8 cellular contexts compared by ENCODE assay signal in the genomic region with DNA sequence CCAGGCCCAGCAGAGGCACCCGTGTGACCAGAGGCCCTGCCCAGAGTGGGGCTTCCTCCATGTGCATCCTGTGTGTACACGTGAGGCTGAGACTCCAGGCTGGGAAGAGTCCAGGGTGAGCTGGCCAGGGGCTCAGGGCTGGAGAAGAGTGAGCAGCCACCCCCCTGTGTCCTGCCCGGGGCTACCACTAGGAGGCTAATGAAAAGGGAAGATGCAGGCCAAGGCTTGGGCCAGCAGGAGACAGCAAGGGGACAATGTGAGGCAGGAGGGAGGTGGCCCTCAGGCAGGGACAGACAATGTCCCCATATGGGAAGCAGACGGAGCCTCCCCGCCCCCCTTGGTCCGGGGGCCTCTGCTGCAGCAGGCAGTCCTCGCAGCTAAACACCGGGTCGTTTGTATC.
DNase-seq lines count a peak whose midpoint lies in the region; ATAC-seq, FAIRE-seq and TF ChIP-seq lines count a peak whose summit lies in the region.

No MANE protein-coding gene starts in this region.

- no peaks in the 10 kb centered on the region for H3K27me3 ChIP-seq in BLaER1 treated with 17β-estradiol and CSF1 and Interleukin-3, amounts not matched to agents 10 nM and 100 nM
- H3K27me3 ChIP-seq in kidney epithelial cell (ENCODE audit: control insufficient read depth, insufficient read depth, low read length) = peaks cover 21% of the 10 kb centered on the region
- peaks cover 4 to 58% (median 9%) of the 10 kb centered on the region in 3 donors for H3K27me3 ChIP-seq in psoas muscle (ENCODE audit: insufficient read depth in 3 of 3, low read length in 2 of 3)
- peaks cover 0 to 19% of the 10 kb centered on the region in 2 donors for H3K27me3 ChIP-seq in small intestine (ENCODE audit: control insufficient read depth in 2 of 2, insufficient read depth in 2 of 2, low read length in 2 of 2)

- peaks cover 8 to 19% (median 9%) of the 10 kb centered on the region in 10 experiments for H3K4me1 ChIP-seq in BLaER1 treated with 17β-estradiol and CSF1 and Interleukin-3, amounts not matched to agents 10 nM and 100 nM
- H3K4me1 ChIP-seq in psoas muscle (no peaks in the 10 kb centered on the region), small intestine (ENCODE audit: control insufficient read depth in 2 of 2, insufficient read depth in 1 of 2, low read depth in 1 of 2, low read length in 1 of 2) (no peaks in the 10 kb centered on the region)

- H3K9me3 ChIP-seq in BLaER1 treated with 17β-estradiol and CSF1 and Interleukin-3, amounts not matched to agents 10 nM and 100 nM (replicated peaks in 1 of 11) = no peaks in the 10 kb centered on the region
- H3K9me3 ChIP-seq in psoas muscle (no peaks in the 10 kb centered on the region), small intestine (ENCODE audit: control insufficient read depth, low read depth) (no peaks in the 10 kb centered on the region)

- intact Hi-C loops in psoas muscle (cut with DNase I) = no loop called here

- H3K4me2 ChIP-seq in BLaER1 treated with 17β-estradiol and CSF1 and Interleukin-3, amounts not matched to agents 10 nM and 100 nM = peak overlapping the region; percentile 14 to 71 (median 53)

- TF ChIP-seq POLR2A in H54 (IDR thresholded peaks at IDR 0.05; ENCODE audit: low read depth, low read length) = no peak

- no peak overlapping the region for H3K4me3 ChIP-seq in BLaER1 treated with 17β-estradiol and CSF1 and Interleukin-3, amounts not matched to agents 10 nM and 100 nM
- H3K4me3 ChIP-seq in kidney epithelial cell (ENCODE audit: low read depth, low read length) (no peak overlapping the region), psoas muscle (no peak overlapping the region), small intestine (ENCODE audit: low read depth in 1 of 2, low read length in 2 of 2) (no peak overlapping the region)

- DNase-seq in H54 (ENCODE audit: insufficient read length, low spot score) (peak; percentile 60), SW480 (ENCODE audit: low spot score) (peak; percentile 18), kidney epithelial cell (ENCODE audit: low read depth) (no peak), psoas muscle (no peak), small intestine (no peak)
- DNase-seq in activated T-cell treated with anti-CD3 and anti-CD28 coated beads, Interleukin-2, amount 50 U/mL, for 1 hour = no peak
- DNase-seq in stimulated activated CD4-positive, alpha-beta T cell treated with anti-CD3 and anti-CD28 coated beads, Interleukin-4, amount 100 ng/mL, for 4 hours = no peak

- 5 to 11% (median 5%) methylated on average over 8 to 9 of the region's 9 CpGs for WGBS in psoas muscle, 3 donors
- 8 to 17% (median 17%) methylated on average over 9 of the region's 9 CpGs for WGBS in small intestine, 3 donors

- H3K27ac ChIP-seq in BLaER1 treated with 17β-estradiol and CSF1 and Interleukin-3, amounts not matched to agents 10 nM and 100 nM = no peak overlapping the region
- H3K27ac ChIP-seq in psoas muscle = no peak overlapping the region
- no peak overlapping the region for H3K27ac ChIP-seq in small intestine (ENCODE audit: low read depth in 1 of 2, low read length in 1 of 2)

- TF ChIP-seq CTCF in kidney epithelial cell (IDR thresholded peaks at IDR 0.05; ENCODE audit: insufficient read depth, low read length, poor library complexity, severe bottlenecking) (peak; percentile 52), psoas muscle (IDR thresholded peaks at IDR 0.05) (no peak)

- H3K9ac ChIP-seq in BLaER1 treated with 17β-estradiol and CSF1 and Interleukin-3, amounts not matched to agents 10 nM and 100 nM = no peak overlapping the region

- no peak for ATAC-seq in psoas muscle

- H4K20me1 ChIP-seq in BLaER1 treated with 17β-estradiol and CSF1 and Interleukin-3, amounts not matched to agents 10 nM and 100 nM = no peaks in the 10 kb centered on the region

- FAIRE-seq in H54 (lab: Jason Lieb, UNC) (no peak), small intestine (lab: Jason Lieb, UNC) (no peak)

- no peaks in the 10 kb centered on the region for H3K36me3 ChIP-seq in BLaER1 treated with 17β-estradiol and CSF1 and Interleukin-3, amounts not matched to agents 10 nM and 100 nM
- H3K36me3 ChIP-seq in kidney epithelial cell (ENCODE audit: control insufficient read depth, insufficient read depth, low read length) (no peaks in the 10 kb centered on the region), psoas muscle (ENCODE audit: insufficient read depth in 1 of 2, low read depth in 1 of 2) (no peaks in the 10 kb centered on the region), small intestine (ENCODE audit: control insufficient read depth in 2 of 2, insufficient read depth in 2 of 2, low read length in 2 of 2) (no peaks in the 10 kb centered on the region)

Comparison
In these comparisons a context has a peak if more than half of its experiments do, and no peak if none do; other contexts are left out.
1. DNase-seq: peak in H54 (single experiment) and SW480 (single experiment); none in kidney epithelial cell (single experiment), psoas muscle (0 of 2), small intestine (single experiment), activated T-cell treated with anti-CD3 and anti-CD28 coated beads, Interleukin-2, amount 50 U/mL, for 1 hour (single experiment) and stimulated activated CD4-positive, alpha-beta T cell treated with anti-CD3 and anti-CD28 coated beads, Interleukin-4, amount 100 ng/mL, for 4 hours (0 of 2).